8 cellular contexts compared by ENCODE assay signal in the genomic region with DNA sequence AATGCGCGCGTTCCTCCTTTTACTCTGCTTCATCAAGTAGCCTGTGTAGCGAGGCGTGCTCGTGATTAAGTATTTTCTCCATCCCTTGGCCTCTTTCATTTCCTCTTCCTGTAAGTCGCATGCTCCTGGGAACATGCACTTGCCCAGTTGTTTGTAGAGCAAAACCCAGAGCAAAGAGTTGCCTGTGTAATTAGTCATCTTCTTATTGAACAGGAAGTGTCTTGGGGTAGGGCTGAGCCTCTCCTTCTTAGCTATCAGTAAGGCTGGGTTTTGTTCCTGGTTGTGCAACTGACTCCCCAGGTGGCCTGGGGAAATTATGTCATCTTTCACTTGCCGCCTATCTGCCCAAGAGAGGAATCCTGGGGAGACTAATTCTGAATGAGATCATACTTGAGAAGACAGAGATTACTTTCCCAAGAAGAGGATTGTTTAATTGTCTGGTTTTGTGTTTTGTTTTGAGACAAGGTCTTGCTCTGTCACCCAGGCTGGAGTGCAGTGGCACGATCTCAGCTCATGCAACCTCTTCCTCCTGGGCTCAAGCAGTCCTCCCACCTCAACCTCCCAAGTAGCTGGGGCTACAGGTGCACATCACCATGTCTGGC. TPM values are rescaled to one million over a fixed set of nuclear protein-coding genes. Genes with fewer than 3 reads are reported as not detected.
DNase-seq lines count a peak whose midpoint lies in the region; ATAC-seq, FAIRE-seq and TF ChIP-seq lines count a peak whose summit lies in the region.

No MANE protein-coding gene starts in this region.

- no peak for TF ChIP-seq POLR2A in H54 (IDR thresholded peaks at IDR 0.05; ENCODE audit: low read depth, low read length)

- H3K9me3 Mint-ChIP-seq in activated CD8-positive, alpha-beta T cell treated with anti-CD3 and anti-CD28 coated beads, Interleukin-2, amount 10 ng/mL, durations not matched to agents 7 days and 5 days (ENCODE audit: insufficient read depth) = no peaks in the 10 kb centered on the region

- no peaks in the 10 kb centered on the region for H3K27me3 Mint-ChIP-seq in activated CD8-positive, alpha-beta T cell treated with anti-CD3 and anti-CD28 coated beads, Interleukin-2, amount 10 ng/mL, durations not matched to agents 7 days and 5 days (ENCODE audit: low read depth)

- peak overlapping the region; percentile 83 for H3K27ac Mint-ChIP-seq in activated CD8-positive, alpha-beta T cell treated with anti-CD3 and anti-CD28 coated beads, Interleukin-2, amount 10 ng/mL, durations not matched to agents 7 days and 5 days

- intact Hi-C loops in left cardiac atrium (cut with DNase I) = no loop called here

- H3K36me3 Mint-ChIP-seq in activated CD8-positive, alpha-beta T cell treated with anti-CD3 and anti-CD28 coated beads, Interleukin-2, amount 10 ng/mL, durations not matched to agents 7 days and 5 days (ENCODE audit: low read depth) = peaks cover 2% of the 10 kb centered on the region

- CTCF ChIA-PET in activated CD8-positive, alpha-beta T cell treated with anti-CD3 and anti-CD28 coated beads, Interleukin-2, amount 10 ng/mL, durations not matched to agents 7 days and 5 days (lab: Charles Lee) = no interaction called here

- DNase-seq in activated CD4-positive, CD25-positive, alpha-beta regulatory T cell (lab: John Stamatoyannopoulos, UW) = no peak
- DNase-seq in H54 (ENCODE audit: insufficient read length, low spot score) (peak; percentile 87), Kasumi-1 (lab: John Stamatoyannopoulos, UW) (peak; percentile 94 to 95), left cardiac atrium (peak; percentile 51), KG1 (lab: John Stamatoyannopoulos, UW) (no peak)
- DNase-seq in activated CD8-positive, alpha-beta T cell treated with anti-CD3 and anti-CD28 coated beads, Interleukin-2, amount 10 ng/mL, durations not matched to agents 7 days and 5 days = peak; percentile 43
- DNase-seq in stimulated activated CD4-positive, alpha-beta T cell treated with anti-CD3 and anti-CD28 coated beads, Interleukin-4, amount 100 ng/mL, for 24 hours = peak; percentile 42

- peaks cover 7% of the 10 kb centered on the region for H3K4me1 Mint-ChIP-seq in activated CD8-positive, alpha-beta T cell treated with anti-CD3 and anti-CD28 coated beads, Interleukin-2, amount 10 ng/mL, durations not matched to agents 7 days and 5 days (ENCODE audit: low read depth)

- FAIRE-seq in H54 (lab: Jason Lieb, UNC) = peak; percentile 100

- peak; percentile 91 for ATAC-seq in activated CD4-positive, CD25-positive, alpha-beta regulatory T cell treated with anti-CD3 and anti-CD28 coated beads, Interleukin-2, amount 50 U/mL, for 24 hours
- ATAC-seq in activated CD8-positive, alpha-beta T cell treated with anti-CD3 and anti-CD28 coated beads, Interleukin-2, amount 10 ng/mL, durations not matched to agents 7 days and 5 days = peak; percentile 91
- peak; percentile 44 to 97 for ATAC-seq in left cardiac atrium

- POLR2A ChIA-PET in activated CD8-positive, alpha-beta T cell treated with anti-CD3 and anti-CD28 coated beads, Interleukin-2, amount 10 ng/mL, durations not matched to agents 7 days and 5 days (lab: Charles Lee) = no interaction called here

- H3K4me3 Mint-ChIP-seq in activated CD8-positive, alpha-beta T cell treated with anti-CD3 and anti-CD28 coated beads, Interleukin-2, amount 10 ng/mL, durations not matched to agents 7 days and 5 days = no peak overlapping the region

RNA-seq across cellular contexts. Expression of a gene that starts 14.9 kb away (rescaled TPM):
- total RNA-seq in activated CD8-positive, alpha-beta T cell treated with anti-CD3 and anti-CD28 coated beads, Interleukin-2, amount 10 ng/mL, durations not matched to agents 7 days and 5 days = not detected
- total RNA-seq in left cardiac atrium = under 1 TPM; 0.13 to 0.41 TPM

RNA-seq across cellular contexts. Expression of a gene that starts 38.6 kb away (rescaled TPM):
- 10 to 100 TPM; 20.3 to 21.6 TPM for total RNA-seq in activated CD8-positive, alpha-beta T cell treated with anti-CD3 and anti-CD28 coated beads, Interleukin-2, amount 10 ng/mL, durations not matched to agents 7 days and 5 days
- total RNA-seq in left cardiac atrium = 10 to 100 TPM in 1 of 2 donors, 1 to 10 TPM in 1; 9.5 to 13.5 TPM

RNA-seq across cellular contexts. Expression of a gene that starts 48.6 kb away (rescaled TPM):
- total RNA-seq in activated CD8-positive, alpha-beta T cell treated with anti-CD3 and anti-CD28 coated beads, Interleukin-2, amount 10 ng/mL, durations not matched to agents 7 days and 5 days = 10 to 100 TPM; 27.5 to 28.9 TPM
- 10 to 100 TPM; 25.4 to 28.9 TPM for total RNA-seq in left cardiac atrium

Comparison
In these comparisons a context has a peak if more than half of its experiments do, and no peak if none do; other contexts are left out.
1. DNase-seq: peak in H54 (single experiment), Kasumi-1 (2 of 2), activated CD8-positive, alpha-beta T cell treated with anti-CD3 and anti-CD28 coated beads, Interleukin-2, amount 10 ng/mL, durations not matched to agents 7 days and 5 days (single experiment), left cardiac atrium (single experiment) and stimulated activated CD4-positive, alpha-beta T cell treated with anti-CD3 and anti-CD28 coated beads, Interleukin-4, amount 100 ng/mL, for 24 hours (single experiment); none in activated CD4-positive, CD25-positive, alpha-beta regulatory T cell (0 of 4) and KG1 (single experiment).
2. Peak in every context shown above with its lines, with median percentiles within 50 percentile points of each other: ATAC-seq.